ENCODE assay signal across 24 cellular contexts in genomic region chr21:15667824-15668223, GRCh38.
DNase-seq lines count a peak whose midpoint lies in the region; ATAC-seq and TF ChIP-seq lines count a peak whose summit lies in the region.
"Had no signal": no experiment of that assay in that cellular context is flagged by ENCODE, and none has a peak within 500 bp of the region (broad histone marks: within the 10 kb centered on the region; RNA-seq: fewer than 3 reads in every experiment).

No MANE protein-coding gene starts in this region.

- no peak overlapping the region for H3K4ac ChIP-seq in neuronal stem cell (ENCODE audit: low read length)

- BruUV-seq in PC-3 (replicated peaks; lab: Mats Ljungman, UMichigan) = no TSS peak

- DNase-seq in GM23248 = no peak
- DNase-seq in PC-3 = no peak
- no peak for DNase-seq in epithelial cell of prostate (ENCODE audit: low read depth, low spot score)
- DNase-seq in neuronal stem cell (ENCODE audit: low spot score) = peak; percentile 3
- no peak for DNase-seq in ascending aorta (ENCODE audit: low spot score in 2 of 2)
- DNase-seq in Right ventricle myocardium superior = no peak
- DNase-seq in Right ventricle myocardium inferior (ENCODE audit: missing footprints) = no peak
- no peak for DNase-seq in A172 (ENCODE audit: low spot score)
- DNase-seq: AML-193; C1 segment of cervical spinal cord; CD4-positive, alpha-beta memory T cell; COR-L47; DMS53; H7; NCI-H1092; NCI-H1436; NCI-H187 treated with DMSO at 0.1 percent for 48 hours; NCI-H2171 treated with DMSO at 0.1 percent for 48 hours; NCI-H345; NCI-H510A treated with DMSO at 0.1 percent for 48 hours; NCI-H774 had no signal

- H3K9me2 ChIP-seq in GM23248 (ENCODE audit: insufficient read depth) (no peaks in the 10 kb centered on the region), PC-3 (replicated peaks; ENCODE audit: low read length) (no peaks in the 10 kb centered on the region)

- no peak overlapping the region for H3K27ac ChIP-seq in GM23248
- H3K27ac ChIP-seq in PC-3 (ENCODE audit: low read length) = no peak overlapping the region; the same call in 1 of the 2 replicates
- peak overlapping the region; percentile 78 for H3K27ac ChIP-seq in epithelial cell of prostate
- H3K27ac ChIP-seq in neuronal stem cell (replicated peaks; ENCODE audit: low read length) = no peak overlapping the region
- no peak overlapping the region for H3K27ac ChIP-seq in ascending aorta
- H3K27ac ChIP-seq: RWPE1 had no signal

- H3K4me2 ChIP-seq in GM23248 (ENCODE audit: unreplicated experiment) (peak overlapping the region; percentile 69), PC-3 (ENCODE audit: low read length) (peak overlapping the region; percentile 37), neuronal stem cell (ENCODE audit: insufficient read depth, low read length, poor library complexity, severe bottlenecking) (no peak overlapping the region)

- intact Hi-C loops in PC-3 (cut with micrococcal nuclease) (loop anchor here (2.0 to 5.0 kb wide), 3 partner anchors 36 to 75 kb away; partner anchors contain the start of gene USP25), ascending aorta (cut with DNase I) (no loop called here), Right ventricle myocardium superior (cut with DNase I) (no loop called here), Right ventricle myocardium inferior (cut with DNase I) (no loop called here)

- no peak overlapping the region for H2BK12ac ChIP-seq in neuronal stem cell (ENCODE audit: low read length)

- H3K27me3 ChIP-seq in GM23248 (replicated peaks; ENCODE audit: insufficient read depth) (no peaks in the 10 kb centered on the region), PC-3 (ENCODE audit: low read length) (no peaks in the 10 kb centered on the region), neuronal stem cell (ENCODE audit: control insufficient read depth in 3 of 3, insufficient read depth in 3 of 3, low read depth in 1 of 3, low read length in 3 of 3) (no peaks in the 10 kb centered on the region), ascending aorta (no peaks in the 10 kb centered on the region)

- peaks cover 16% of the 10 kb centered on the region for H3F3A ChIP-seq in GM23248 (ENCODE audit: insufficient read depth)
- no peaks in the 10 kb centered on the region for H3F3A ChIP-seq in PC-3 (ENCODE audit: low read length, unreplicated experiment)

- WGBS in GM23248 (ENCODE audit: low coverage in 1 of 2, low lambda C conversion rate in 2 of 2, missing lambda C conversion rate in 2 of 2), 2 experiments = 97 to 99% methylated on average over 7 of the region's 7 CpGs
- 100% methylated on average over 1 of the region's 7 CpGs; no CpG with 5 or more reads in 1 of the 2 donors for WGBS in neuronal stem cell (ENCODE audit: extremely low coverage in 2 of 2, insufficient read length in 2 of 2, insufficient replicate concordance in 1 of 2), 2 donors

- no peak overlapping the region for H2BK120ac ChIP-seq in neuronal stem cell (ENCODE audit: low read depth, low read length)

- H2AFZ ChIP-seq in GM23248 = no peak overlapping the region
- H2AFZ ChIP-seq in PC-3 (ENCODE audit: low read length) = no peak overlapping the region
- no peak overlapping the region for H2AFZ ChIP-seq in neuronal stem cell (ENCODE audit: low read length)

- POLR2A ChIA-PET in PC-3 (lab: Charles Lee; ENCODE audit: unreplicated experiment) = interaction anchor here (0.7 kb wide), 1 partner anchor 86 kb away, joined by 3 read pairs; no protein-coding TSS in a partner anchor

- H2BK15ac ChIP-seq in neuronal stem cell (ENCODE audit: low read length) = no peak overlapping the region

- no peak overlapping the region for H2AK5ac ChIP-seq in neuronal stem cell (ENCODE audit: low read depth, low read length)

- H3K9me3 ChIP-seq in GM23248 (ENCODE audit: low read depth) (no peaks in the 10 kb centered on the region), PC-3 (ENCODE audit: low read length) (no peaks in the 10 kb centered on the region), neuronal stem cell (replicated peaks in 1 of 2; ENCODE audit: control insufficient read depth in 2 of 2, insufficient read depth in 1 of 2, low read depth in 1 of 2, low read length in 2 of 2) (no peaks in the 10 kb centered on the region), ascending aorta (no peaks in the 10 kb centered on the region)

- no peaks in the 10 kb centered on the region for H3K79me1 ChIP-seq in neuronal stem cell (ENCODE audit: low read depth, low read length)

- H3K36me3 ChIP-seq in GM23248 (ENCODE audit: low read depth) (no peaks in the 10 kb centered on the region), PC-3 (ENCODE audit: low read depth, low read length) (no peaks in the 10 kb centered on the region), neuronal stem cell (replicated peaks in 1 of 2; ENCODE audit: control insufficient read depth in 2 of 2, insufficient read depth in 2 of 2, low read length in 2 of 2) (no peaks in the 10 kb centered on the region), ascending aorta (no peaks in the 10 kb centered on the region)

- no peak overlapping the region for H2BK5ac ChIP-seq in neuronal stem cell (ENCODE audit: low read length)

- no peak overlapping the region for H3K18ac ChIP-seq in neuronal stem cell (ENCODE audit: low read length)

- H3K23ac ChIP-seq in neuronal stem cell (ENCODE audit: low read depth, low read length, poor library complexity) = no peak overlapping the region

- in situ Hi-C loops in GM23248 (cut with MboI) = no loop called here

- no peak for ATAC-seq in PC-3
- no peak for ATAC-seq in Right ventricle myocardium superior (ENCODE audit: poor library complexity)
- ATAC-seq in Right ventricle myocardium inferior = no peak
- ATAC-seq: Panc1, SK-N-SH treated with all-trans-retinoic acid at 6 μM for 48 hours had no signal

- H4K8ac ChIP-seq in neuronal stem cell (ENCODE audit: low read depth, low read length) = no peak overlapping the region

- H3K14ac ChIP-seq in neuronal stem cell (ENCODE audit: low read length) = no peak overlapping the region

- H4K91ac ChIP-seq in neuronal stem cell (ENCODE audit: low read depth, low read length, poor library complexity) = no peak overlapping the region

- TF ChIP-seq CTCF in PC-3 (conservative IDR thresholded peaks at IDR 0.05; ENCODE audit: low read depth, low read length) (no peak), ascending aorta (IDR thresholded peaks at IDR 0.05) (no peak)

- no peaks in the 10 kb centered on the region for H4K20me1 ChIP-seq in GM23248 (ENCODE audit: insufficient read depth)
- H4K20me1 ChIP-seq in PC-3 (ENCODE audit: low read length) = no peaks in the 10 kb centered on the region

- H3K4me3 ChIP-seq in GM23248 = no peak overlapping the region
- H3K4me3 ChIP-seq in PC-3 (ENCODE audit: low read length) = no peak overlapping the region
- H3K4me3 ChIP-seq in neuronal stem cell (ENCODE audit: low read length in 2 of 2) = no peak overlapping the region
- H3K4me3 ChIP-seq in ascending aorta = no peak overlapping the region

- H3K79me2 ChIP-seq in GM23248 (ENCODE audit: insufficient read depth) (no peaks in the 10 kb centered on the region), PC-3 (ENCODE audit: low read length) (no peaks in the 10 kb centered on the region)

- H3K9ac ChIP-seq in GM23248 (no peak overlapping the region), PC-3 (ENCODE audit: low read length) (no peak overlapping the region), neuronal stem cell (ENCODE audit: low read depth, low read length, poor library complexity) (no peak overlapping the region)

- H3K4me1 ChIP-seq in GM23248 (ENCODE audit: insufficient read depth) (peaks cover 32% of the 10 kb centered on the region), PC-3 (ENCODE audit: insufficient read depth, low read length) (peaks cover 17% of the 10 kb centered on the region), neuronal stem cell (ENCODE audit: control insufficient read depth in 2 of 2, insufficient read depth in 1 of 2, low read depth in 1 of 2, low read length in 2 of 2) (no peaks in the 10 kb centered on the region), ascending aorta (no peaks in the 10 kb centered on the region)

- CTCF ChIA-PET in PC-3 (lab: Charles Lee) = no interaction called here
